11 cellular contexts compared by ENCODE assay signal in genomic region chr15:73683257-73683623, GRCh38. TPM values are rescaled to one million over a fixed set of nuclear protein-coding genes. Genes with fewer than 3 reads are reported as not detected.
DNase-seq lines count a peak whose midpoint lies in the region; ATAC-seq and TF ChIP-seq lines count a peak whose summit lies in the region.
"Had no signal": no experiment of that assay in that cellular context is flagged by ENCODE, and none has a peak within 500 bp of the region (broad histone marks: within the 10 kb centered on the region; RNA-seq: fewer than 3 reads in every experiment).

No MANE protein-coding gene starts in this region.

- BruUV-seq in IMR-90 (replicated peaks; lab: Mats Ljungman, UMichigan): no TSS peak

- H3K56ac ChIP-seq in IMR-90 (ENCODE audit: extremely low read depth, insufficient read depth, low read length) (no peak overlapping the region), mesendoderm (ENCODE audit: low read length) (no peak overlapping the region)

- H3K4me2 ChIP-seq in IMR-90 (ENCODE audit: low read depth, low read length) (no peak overlapping the region), osteoblast (ENCODE audit: insufficient read depth, low read length) (peak overlapping the region; percentile 85), MM.1S (ENCODE audit: low read depth, low read length) (no peak overlapping the region), mesendoderm (ENCODE audit: low read length) (no peak overlapping the region)

- TF ChIP-seq RAD21 in IMR-90 (IDR thresholded peaks at IDR 0.05; ENCODE audit: low read length): no peak

- TF ChIP-seq CTCF in IMR-90 (conservative IDR thresholded peaks at IDR 0.05; ENCODE audit: low read depth, low read length) (no peak), dorsolateral prefrontal cortex (IDR thresholded peaks at IDR 0.05 in 54 of 56, conservative IDR thresholded peaks at IDR 0.05 in 2 of 56; ENCODE audit: low read depth in 1 of 56, partially characterized antibody in 56 of 56) (no peak), osteoblast (IDR thresholded peaks at IDR 0.05; ENCODE audit: extremely low read depth, low read depth, low read length) (no peak), brain microvascular endothelial cell (IDR thresholded peaks at IDR 0.05; ENCODE audit: low read depth, low read length, missing control alignments) (no peak), MM.1S (IDR thresholded peaks at IDR 0.05; ENCODE audit: low read length) (no peak)

- H3K27ac Mint-ChIP-seq in CD4-positive, CD25-positive, alpha-beta regulatory T cell: no peak overlapping the region

- H3K23ac ChIP-seq in IMR-90 (ENCODE audit: low read depth, low read length) (no peak overlapping the region), mesendoderm (ENCODE audit: low read length) (no peak overlapping the region)

- no peaks in the 10 kb centered on the region for H3K9me2 ChIP-seq in MM.1S (replicated peaks; ENCODE audit: insufficient read depth, low read length)

- H3K9ac ChIP-seq in IMR-90 (ENCODE audit: low read depth, low read length): no peak overlapping the region
- H3K9ac ChIP-seq in MM.1S (ENCODE audit: low read length): no peak overlapping the region
- no peak overlapping the region for H3K9ac ChIP-seq in mesendoderm (ENCODE audit: low read length)

- CTCF ChIA-PET in IMR-90 (lab: Yijun Ruan, JAX): interaction anchor here (1.2 kb wide), 1 partner anchor 17 kb away, joined by 3 read pairs; no protein-coding TSS in a partner anchor

- peaks cover 11% of the 10 kb centered on the region for H3F3A ChIP-seq in MM.1S (ENCODE audit: insufficient read depth, low read length)

- H3K79me1 ChIP-seq in IMR-90 (ENCODE audit: low read depth in 1 of 2, low read length in 2 of 2) (peaks cover 8 to 35% of the 10 kb centered on the region in 2 experiments; a peak in 3 of 4 replicates), mesendoderm (ENCODE audit: low read length) (peaks cover 23% of the 10 kb centered on the region)

- in situ Hi-C loops in IMR-90 (cut with MboI; ENCODE audit: low sequenced_read_pairs) (no loop called here), brain microvascular endothelial cell (cut with HindIII; ENCODE audit: low pct_ligation_motif_present, low sequenced_read_pairs) (no loop called here)

- H3K4me1 ChIP-seq in CD4-positive, CD25-positive, alpha-beta regulatory T cell (ENCODE audit: control insufficient read depth, insufficient read depth, low read length, poor library complexity, severe bottlenecking): peaks cover 15% of the 10 kb centered on the region
- peaks cover 25% of the 10 kb centered on the region for H3K4me1 ChIP-seq in IMR-90 (ENCODE audit: control insufficient read depth, insufficient read depth, low read length)
- peaks cover 46% of the 10 kb centered on the region for H3K4me1 ChIP-seq in osteoblast (ENCODE audit: insufficient read depth, low read length)
- H3K4me1 ChIP-seq in MM.1S (ENCODE audit: low read length): no peaks in the 10 kb centered on the region
- H3K4me1 ChIP-seq in mesendoderm (ENCODE audit: control insufficient read depth, low read depth, low read length): peaks cover 8% of the 10 kb centered on the region

- peaks cover 32% of the 10 kb centered on the region for H4K20me1 ChIP-seq in IMR-90 (ENCODE audit: insufficient read depth, low read length)
- H4K20me1 ChIP-seq in osteoblast (ENCODE audit: insufficient read depth, low read length): peaks cover 21% of the 10 kb centered on the region
- H4K20me1 ChIP-seq in MM.1S (ENCODE audit: insufficient read depth, low read length): no peaks in the 10 kb centered on the region

- no peak overlapping the region for H3K4me3 ChIP-seq in CD4-positive, CD25-positive, alpha-beta regulatory T cell (ENCODE audit: low read depth, low read length)
- H3K4me3 ChIP-seq in IMR-90 (ENCODE audit: insufficient read depth, low read depth, low read length) (no peak overlapping the region), dorsolateral prefrontal cortex (peak overlapping the region in 51 of 59 donors; percentile 31 to 85 (median 76)), osteoblast (ENCODE audit: insufficient read depth, low read length) (peak overlapping the region; percentile 89), brain microvascular endothelial cell (ENCODE audit: low read depth, low read length) (no peak overlapping the region), MM.1S (ENCODE audit: low read length) (no peak overlapping the region), mesendoderm (ENCODE audit: low read length) (no peak overlapping the region)

- no peak overlapping the region for H2AK9ac ChIP-seq in IMR-90 (replicated peaks; ENCODE audit: low read depth, low read length, poor library complexity)

- no peak for DNase-seq in CD4-positive, CD25-positive, alpha-beta regulatory T cell
- no peak for DNase-seq in IMR-90
- DNase-seq in dorsolateral prefrontal cortex: no peak
- no peak for DNase-seq in osteoblast (ENCODE audit: insufficient read length, low spot score, missing footprints)
- no peak for DNase-seq in brain microvascular endothelial cell
- DNase-seq in SIG-M5 treated with dmso at 0.1 percent for 504 hours (lab: John Stamatoyannopoulos, UW; ENCODE audit: unreplicated experiment): no peak
- no peak for DNase-seq in MM.1S
- DNase-seq in mesendoderm: no peak
- DNase-seq: DMS153, NCI-H69, T-helper 1 cell had no signal

- no peak overlapping the region for H3K27ac ChIP-seq in CD4-positive, CD25-positive, alpha-beta regulatory T cell (ENCODE audit: insufficient read depth, low read length, poor library complexity, severe bottlenecking)
- H3K27ac ChIP-seq in IMR-90 (ENCODE audit: insufficient read depth, low read length): no peak overlapping the region; the same call in 1 of the 2 replicates
- H3K27ac ChIP-seq in dorsolateral prefrontal cortex: peak overlapping the region in 52 of 59 donors; percentile 7 to 93 (median 81)
- peak overlapping the region; percentile 61 for H3K27ac ChIP-seq in osteoblast (ENCODE audit: low read depth, low read length)
- no peak overlapping the region for H3K27ac ChIP-seq in brain microvascular endothelial cell
- H3K27ac ChIP-seq in MM.1S (ENCODE audit: low read length): no peak overlapping the region
- no peak overlapping the region for H3K27ac ChIP-seq in mesendoderm (ENCODE audit: low read depth, low read length)

- H3K27me3 Mint-ChIP-seq in CD4-positive, CD25-positive, alpha-beta regulatory T cell: peaks cover 52% of the 10 kb centered on the region

- peak overlapping the region; percentile 67; the same call in 1 of the 2 replicates for H2AK5ac ChIP-seq in IMR-90 (ENCODE audit: low read depth, low read length)
- H2AK5ac ChIP-seq in mesendoderm (ENCODE audit: low read length): no peak overlapping the region

- H3K9me3 Mint-ChIP-seq in CD4-positive, CD25-positive, alpha-beta regulatory T cell: peaks cover 0 to 6% (median 0%) of the 10 kb centered on the region in 7 donors

- no peak for ATAC-seq in CD4-positive, CD25-positive, alpha-beta regulatory T cell (ENCODE audit: low read depth in 2 of 2)
- ATAC-seq in IMR-90 (ENCODE audit: low read depth): no peak

- no peaks in the 10 kb centered on the region for H3K36me3 ChIP-seq in CD4-positive, CD25-positive, alpha-beta regulatory T cell (ENCODE audit: control insufficient read depth, insufficient read depth, low read length)
- H3K36me3 ChIP-seq in IMR-90 (ENCODE audit: control insufficient read depth, insufficient read depth, low read length) (no peaks in the 10 kb centered on the region), osteoblast (ENCODE audit: insufficient read depth, low read length) (no peaks in the 10 kb centered on the region), brain microvascular endothelial cell (replicated peaks) (no peaks in the 10 kb centered on the region), MM.1S (replicated peaks; ENCODE audit: insufficient read depth, low read length) (no peaks in the 10 kb centered on the region), mesendoderm (ENCODE audit: control insufficient read depth, insufficient read depth, low read length) (no peaks in the 10 kb centered on the region)

- H4K8ac ChIP-seq in IMR-90 (ENCODE audit: low read depth in 2 of 2, low read length in 2 of 2): peak overlapping the region in 1 of 2 experiments; percentile 74; a peak in 1 of 4 replicates
- no peak overlapping the region for H4K8ac ChIP-seq in mesendoderm (ENCODE audit: low read depth, low read length)

- H3K79me2 ChIP-seq in osteoblast (ENCODE audit: insufficient read depth, low read length) (peaks cover 36% of the 10 kb centered on the region), MM.1S (ENCODE audit: low read length) (peaks cover 18% of the 10 kb centered on the region), mesendoderm (ENCODE audit: control insufficient read depth, insufficient read depth, low read length) (peaks cover 34% of the 10 kb centered on the region)

- dilution Hi-C loops in IMR-90 (cut with HindIII; ENCODE audit: low sequenced_read_pairs, unreplicated experiment): no loop called here

- peak overlapping the region; percentile 94 for H2AFZ ChIP-seq in IMR-90 (replicated peaks; ENCODE audit: low read length, poor library complexity)
- no peak overlapping the region for H2AFZ ChIP-seq in osteoblast (ENCODE audit: low read length)
- no peak overlapping the region for H2AFZ ChIP-seq in MM.1S (ENCODE audit: low read length)

- peak overlapping the region; percentile 12; the same call in 1 of the 2 replicates for H4K91ac ChIP-seq in IMR-90 (ENCODE audit: insufficient read depth, low read depth, low read length)

- no CpG with 5 or more reads among the region's 5 CpGs for WGBS in IMR-90 (ENCODE audit: extremely low coverage in 2 of 2, insufficient read length in 1 of 2), 2 experiments
- no CpG with 5 or more reads among the region's 5 CpGs for whole genome bisulfite sequencing in mesendoderm (ENCODE audit: extremely low coverage, insufficient coverage, low lambda C conversion rate)

- H3K36me3 Mint-ChIP-seq in CD4-positive, CD25-positive, alpha-beta regulatory T cell: no peaks in the 10 kb centered on the region

- H3K18ac ChIP-seq in IMR-90 (ENCODE audit: low read depth, low read length) (no peak overlapping the region), mesendoderm (ENCODE audit: low read length) (no peak overlapping the region)

- TF ChIP-seq POLR2A in IMR-90 (IDR thresholded peaks at IDR 0.05; ENCODE audit: low read depth, low read length): no peak

- H4K5ac ChIP-seq in IMR-90 (ENCODE audit: low read depth, low read length) (no peak overlapping the region), mesendoderm (ENCODE audit: low read length) (no peak overlapping the region)

- H3K4ac ChIP-seq in IMR-90 (ENCODE audit: low read depth, low read length) (peak overlapping the region; percentile 73), mesendoderm (ENCODE audit: low read depth, low read length) (no peak overlapping the region)

- H2BK5ac ChIP-seq in IMR-90 (ENCODE audit: low read depth, low read length, poor library complexity, severe bottlenecking) (no peak overlapping the region), mesendoderm (ENCODE audit: low read length) (no peak overlapping the region)

- peak overlapping the region in 3 of 4 donors; percentile 33 to 74 (median 72) for H3K4me3 Mint-ChIP-seq in CD4-positive, CD25-positive, alpha-beta regulatory T cell

- H2BK120ac ChIP-seq in IMR-90 (ENCODE audit: low read depth, low read length): 0 out of 2 replicates have a peak overlapping the region, but pooled peaks have one; percentile 59
- H2BK120ac ChIP-seq in mesendoderm (ENCODE audit: low read depth, low read length): no peak overlapping the region

- peaks cover 15% of the 10 kb centered on the region for H3K27me3 ChIP-seq in CD4-positive, CD25-positive, alpha-beta regulatory T cell (ENCODE audit: control insufficient read depth, insufficient read depth, low read length)
- H3K27me3 ChIP-seq in IMR-90 (ENCODE audit: control insufficient read depth, insufficient read depth, low read length) (peaks cover 5% of the 10 kb centered on the region), dorsolateral prefrontal cortex (peaks cover 0 to 11% (median 0%) of the 10 kb centered on the region in 45 donors), osteoblast (ENCODE audit: insufficient read depth, low read length) (no peaks in the 10 kb centered on the region), brain microvascular endothelial cell (replicated peaks) (no peaks in the 10 kb centered on the region), MM.1S (replicated peaks; ENCODE audit: insufficient read depth, low read length) (no peaks in the 10 kb centered on the region), mesendoderm (ENCODE audit: insufficient read depth, low read length, poor library complexity) (no peaks in the 10 kb centered on the region)

- intact Hi-C loops in IMR-90 (cut with micrococcal nuclease): loop anchor here (5.0 kb wide), 1 partner anchor 46 kb away; no protein-coding TSS in a partner anchor
- intact Hi-C loops in dorsolateral prefrontal cortex (cut with DNase I): no loop called here

- H3K4me1 Mint-ChIP-seq in CD4-positive, CD25-positive, alpha-beta regulatory T cell: peaks cover 0 to 14% (median 3%) of the 10 kb centered on the region in 4 donors

- H3K9me3 ChIP-seq in CD4-positive, CD25-positive, alpha-beta regulatory T cell (ENCODE audit: control insufficient read depth in 2 of 2, low read length in 2 of 2): no peaks in the 10 kb centered on the region
- no peaks in the 10 kb centered on the region for H3K9me3 ChIP-seq in IMR-90 (ENCODE audit: control insufficient read depth, insufficient read depth, low read length)
- no peaks in the 10 kb centered on the region for H3K9me3 ChIP-seq in osteoblast (ENCODE audit: low read depth, low read length)
- H3K9me3 ChIP-seq in MM.1S (replicated peaks; ENCODE audit: insufficient read depth, low read length): no peaks in the 10 kb centered on the region

- H3K9me1 ChIP-seq in IMR-90 (ENCODE audit: insufficient read depth, low read length): peaks cover 29% of the 10 kb centered on the region

- POLR2A ChIA-PET in IMR-90 (lab: Charles Lee; ENCODE audit: unreplicated experiment): interaction anchor here (0.7 kb wide), 1 partner anchor 1556 kb away, joined by 3 read pairs; no protein-coding TSS in a partner anchor

- peak overlapping the region; percentile 6; the same call in 1 of the 2 replicates for H2BK20ac ChIP-seq in IMR-90 (ENCODE audit: low read depth, low read length)

- H2BK15ac ChIP-seq in IMR-90 (ENCODE audit: low read depth, low read length): no peak overlapping the region
- H2BK15ac ChIP-seq in mesendoderm (replicated peaks; ENCODE audit: low read depth): no peak overlapping the region

- no peak overlapping the region for H3K14ac ChIP-seq in IMR-90 (replicated peaks; ENCODE audit: low read depth, low read length)

RNA-seq across cellular contexts. Expression of gene CD276, which starts 0.9 kb away (rescaled TPM):
- total RNA-seq in CD4-positive, CD25-positive, alpha-beta regulatory T cell: not detected
- polyA plus RNA-seq in CD4-positive, CD25-positive, alpha-beta regulatory T cell: not detected
- 30.8 and 37.5 TPM in 2 replicates for total RNA-seq in IMR-90 (2012; rRNA removed)
- polyA plus RNA-seq in IMR-90 (2012; rRNA removed): 149 and 150 TPM in 2 replicates
- 58.7 and 100 TPM in 2 replicates for polyA plus RNA-seq in IMR-90 (2012; cell fraction: cytosol; rRNA removed)
- polyA plus RNA-seq in IMR-90 (2012; cell fraction: nucleus; rRNA removed; ENCODE audit: low replicate concordance): 95.5 and 121 TPM in 2 replicates
- total RNA-seq in dorsolateral prefrontal cortex: 10 to 100 TPM; 13.7 to 51.4 (median 30.0) TPM
- 145 and 154 TPM in 2 replicates for total RNA-seq in osteoblast
- polyA plus RNA-seq in mesendoderm (2013, experiment 1 of 2): 145 TPM
- polyA plus RNA-seq in mesendoderm (2013, experiment 2 of 2): 145 TPM

RNA-seq across cellular contexts. Expression of gene NPTN, which starts 50.1 kb away (rescaled TPM):
- total RNA-seq in CD4-positive, CD25-positive, alpha-beta regulatory T cell: 45.3 TPM
- 10 to 100 TPM; 35.4 to 37.6 (median 37.2) TPM for polyA plus RNA-seq in CD4-positive, CD25-positive, alpha-beta regulatory T cell
- total RNA-seq in IMR-90 (2012; rRNA removed): 150 and 171 TPM in 2 replicates
- polyA plus RNA-seq in IMR-90 (2012; rRNA removed): 268 and 329 TPM in 2 replicates
- 181 and 182 TPM in 2 replicates for polyA plus RNA-seq in IMR-90 (2012; cell fraction: cytosol; rRNA removed)
- polyA plus RNA-seq in IMR-90 (2012; cell fraction: nucleus; rRNA removed; ENCODE audit: low replicate concordance): 77.6 and 177 TPM in 2 replicates
- total RNA-seq in dorsolateral prefrontal cortex: 100 to 1,000 TPM; 126 to 515 (median 369) TPM
- total RNA-seq in osteoblast: 116 and 130 TPM in 2 replicates
- 74.3 TPM for polyA plus RNA-seq in mesendoderm (2013, experiment 1 of 2)
- 75.1 TPM for polyA plus RNA-seq in mesendoderm (2013, experiment 2 of 2)

Comparison
In these comparisons a context has a peak if more than half of its experiments do, and no peak if none do; other contexts are left out.
1. H3K27ac ChIP-seq: peak in dorsolateral prefrontal cortex (52 of 59) and osteoblast (single experiment); none in CD4-positive, CD25-positive, alpha-beta regulatory T cell (single experiment), IMR-90 (single experiment), brain microvascular endothelial cell (single experiment), MM.1S (single experiment) and mesendoderm (single experiment).
2. H3K4me3 ChIP-seq: peak in dorsolateral prefrontal cortex (51 of 59) and osteoblast (single experiment); none in CD4-positive, CD25-positive, alpha-beta regulatory T cell (single experiment), IMR-90 (single experiment), brain microvascular endothelial cell (single experiment), MM.1S (single experiment) and mesendoderm (single experiment).
3. RNA of gene CD276, which starts 0.9 kb away (total RNA-seq): 145 to 154 TPM in osteoblast, 30.8 to 37.5 TPM in IMR-90 and 13.7 to 51.4 TPM in dorsolateral prefrontal cortex; not detected in CD4-positive, CD25-positive, alpha-beta regulatory T cell (single experiment); every median in the first group is over 10 times any median in the second.